In the genomic region with DNA sequence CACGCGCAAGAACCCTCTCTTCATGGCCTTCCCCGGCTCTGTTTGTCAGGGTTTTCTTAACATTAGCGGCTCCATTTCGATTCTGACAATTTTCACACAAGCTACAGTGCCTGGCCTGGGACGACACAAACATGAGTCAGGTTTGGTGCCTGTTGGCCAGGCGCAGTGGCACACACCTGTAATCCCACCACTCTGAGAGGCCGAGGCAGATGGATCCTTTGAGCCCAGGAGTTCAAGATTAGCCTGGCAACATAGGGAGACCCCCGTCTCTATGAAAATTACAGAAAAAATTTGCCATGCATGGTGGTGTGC, we compare ENCODE assay signal across 18 cellular contexts. TPM values are rescaled to one million over a fixed set of nuclear protein-coding genes. Genes with fewer than 3 reads are reported as not detected.
DNase-seq lines count a peak whose midpoint lies in the region; ATAC-seq and TF ChIP-seq lines count a peak whose summit lies in the region.
"Had no signal": no experiment of that assay in that cellular context is flagged by ENCODE, and none has a peak within 500 bp of the region (broad histone marks: within the 10 kb centered on the region; RNA-seq: fewer than 3 reads in every experiment).

No MANE protein-coding gene starts in this region.

- H3K36me3 Mint-ChIP-seq in activated naive CD8-positive, alpha-beta T cell treated with anti-CD3 and anti-CD28 coated beads, Interleukin-2, amount 10 ng/mL, durations not matched to agents 7 days and 5 days = peaks cover 7% of the 10 kb centered on the region
- no peaks in the 10 kb centered on the region for H3K36me3 Mint-ChIP-seq in activated naive CD8-positive, alpha-beta T cell treated with anti-CD3 and anti-CD28 coated beads, Interleukin-2, amount 50 U/mL, for 24 hours (ENCODE audit: low read depth)
- H3K36me3 Mint-ChIP-seq in activated B cell treated with CpG ODN at 0.5 μM for 24 hours (ENCODE audit: low read depth) = peaks cover 4% of the 10 kb centered on the region

- no peak for ATAC-seq in activated naive CD8-positive, alpha-beta T cell treated with anti-CD3 and anti-CD28 coated beads, Interleukin-2, amount 10 ng/mL, durations not matched to agents 7 days and 5 days (ENCODE audit: low read depth)
- no peak for ATAC-seq in activated naive CD8-positive, alpha-beta T cell treated with anti-CD3 and anti-CD28 coated beads, Interleukin-2, amount 50 U/mL, for 24 hours
- ATAC-seq in activated B cell treated with CpG ODN at 0.5 μM for 24 hours (ENCODE audit: low read depth) (no peak), HG03354 (IDR thresholded peaks at IDR 0.05; ENCODE audit: poor library complexity, severe bottlenecking, unreplicated experiment) (no peak)
- ATAC-seq: GM12878 had no signal

- H3K4me3 Mint-ChIP-seq in activated naive CD8-positive, alpha-beta T cell treated with anti-CD3 and anti-CD28 coated beads, Interleukin-2, amount 10 ng/mL, durations not matched to agents 7 days and 5 days = peak overlapping the region; percentile 18
- H3K4me3 Mint-ChIP-seq in activated naive CD8-positive, alpha-beta T cell treated with anti-CD3 and anti-CD28 coated beads, Interleukin-2, amount 50 U/mL, for 24 hours = no peak overlapping the region
- H3K4me3 Mint-ChIP-seq in activated B cell treated with CpG ODN at 0.5 μM for 24 hours = peak overlapping the region; percentile 15

- H3K79me1 ChIP-seq in mesendoderm (ENCODE audit: low read length) = peaks cover 7% of the 10 kb centered on the region

- CTCF ChIA-PET in activated B cell treated with CpG ODN at 0.5 μM for 24 hours (lab: Charles Lee) = no interaction called here

- no peak overlapping the region for H4K5ac ChIP-seq in mesendoderm (ENCODE audit: low read length)

- H3K4me3 ChIP-seq in liver (ENCODE audit: low read depth in 1 of 3, low read length in 3 of 3) (peak overlapping the region; percentile 61 to 93 (median 81)), spleen (peak overlapping the region in 5 of 8 donors; percentile 72 to 92 (median 90)), mesendoderm (ENCODE audit: low read length) (no peak overlapping the region)

- H3K4me1 ChIP-seq in liver (ENCODE audit: control insufficient read depth in 4 of 4, insufficient read depth in 4 of 4, low read length in 3 of 4) (peaks cover 7 to 33% (median 21%) of the 10 kb centered on the region in 4 donors), spleen (peaks cover 0 to 53% (median 38%) of the 10 kb centered on the region in 6 donors), mesendoderm (ENCODE audit: control insufficient read depth, low read depth, low read length) (peaks cover 9% of the 10 kb centered on the region)

- H3K18ac ChIP-seq in mesendoderm (ENCODE audit: low read length) = no peak overlapping the region

- H2BK15ac ChIP-seq in mesendoderm (replicated peaks; ENCODE audit: low read depth) = no peak overlapping the region

- H3K9me3 Mint-ChIP-seq in activated naive CD8-positive, alpha-beta T cell treated with anti-CD3 and anti-CD28 coated beads, Interleukin-2, amount 10 ng/mL, durations not matched to agents 7 days and 5 days = no peaks in the 10 kb centered on the region
- H3K9me3 Mint-ChIP-seq in activated naive CD8-positive, alpha-beta T cell treated with anti-CD3 and anti-CD28 coated beads, Interleukin-2, amount 50 U/mL, for 24 hours = no peaks in the 10 kb centered on the region
- H3K9me3 Mint-ChIP-seq in activated B cell treated with CpG ODN at 0.5 μM for 24 hours = no peaks in the 10 kb centered on the region

- no peak overlapping the region for H2AK5ac ChIP-seq in mesendoderm (ENCODE audit: low read length)

- H2BK120ac ChIP-seq in mesendoderm (ENCODE audit: low read depth, low read length) = no peak overlapping the region

- no peak overlapping the region for H2BK5ac ChIP-seq in mesendoderm (ENCODE audit: low read length)

- peaks cover 15% of the 10 kb centered on the region for H3K79me2 ChIP-seq in mesendoderm (ENCODE audit: control insufficient read depth, insufficient read depth, low read length)

- H3K4me2 ChIP-seq in mesendoderm (ENCODE audit: low read length) = no peak overlapping the region

- H3K9me3 ChIP-seq in liver (ENCODE audit: control insufficient read depth in 4 of 4, low read length in 3 of 4) = no peaks in the 10 kb centered on the region
- no peaks in the 10 kb centered on the region for H3K9me3 ChIP-seq in spleen

- H3K36me3 ChIP-seq in liver (ENCODE audit: control insufficient read depth in 4 of 4, insufficient read depth in 3 of 4, low read depth in 1 of 4, low read length in 3 of 4) = no peaks in the 10 kb centered on the region
- H3K36me3 ChIP-seq in spleen = peaks cover 0 to 14% (median 0%) of the 10 kb centered on the region in 6 donors
- no peaks in the 10 kb centered on the region for H3K36me3 ChIP-seq in mesendoderm (ENCODE audit: control insufficient read depth, insufficient read depth, low read length)

- no peak overlapping the region for H3K4ac ChIP-seq in mesendoderm (ENCODE audit: low read depth, low read length)

- WGBS in liver = 41% methylated on average over 9 of the region's 9 CpGs
- WGBS in spleen, 5 donors = 87 to 97% (median 92%) methylated on average over 9 of the region's 9 CpGs
- no CpG with 5 or more reads among the region's 9 CpGs for WGBS in mesendoderm (ENCODE audit: extremely low coverage, insufficient coverage, low lambda C conversion rate)

- peaks cover 25% of the 10 kb centered on the region for H3K27me3 Mint-ChIP-seq in activated naive CD8-positive, alpha-beta T cell treated with anti-CD3 and anti-CD28 coated beads, Interleukin-2, amount 10 ng/mL, durations not matched to agents 7 days and 5 days
- H3K27me3 Mint-ChIP-seq in activated naive CD8-positive, alpha-beta T cell treated with anti-CD3 and anti-CD28 coated beads, Interleukin-2, amount 50 U/mL, for 24 hours = peaks cover 19% of the 10 kb centered on the region
- H3K27me3 Mint-ChIP-seq in activated B cell treated with CpG ODN at 0.5 μM for 24 hours = peaks cover 8% of the 10 kb centered on the region

- H3K27me3 ChIP-seq in liver (ENCODE audit: control insufficient read depth in 4 of 4, insufficient read depth in 4 of 4, low read length in 3 of 4) = no peaks in the 10 kb centered on the region
- H3K27me3 ChIP-seq in spleen (replicated peaks in 1 of 7) = no peaks in the 10 kb centered on the region
- no peaks in the 10 kb centered on the region for H3K27me3 ChIP-seq in mesendoderm (ENCODE audit: insufficient read depth, low read length, poor library complexity)

- no peak for DNase-seq in activated naive CD8-positive, alpha-beta T cell treated with anti-CD3 and anti-CD28 coated beads, Interleukin-2, amount 10 ng/mL, durations not matched to agents 7 days and 5 days
- no peak for DNase-seq in activated naive CD8-positive, alpha-beta T cell treated with anti-CD3 and anti-CD28 coated beads, Interleukin-2, amount 50 U/mL, for 24 hours
- DNase-seq in activated B cell treated with CpG ODN at 0.5 μM for 24 hours (no peak), spleen (no peak), mesendoderm (no peak), nucleus accumbens (lab: John Stamatoyannopoulos, UW) (no peak)
- DNase-seq: anterior cingulate cortex; cerebellar nuclear complex; COR-L47; GDM1; hypothalamus; MM.1S; NCI-H1694 treated with DMSO at 0.1 percent for 48 hours; NK-92 treated with Interleukin-12 subunit alpha and Interleukin-12 subunit beta, amount 100 ng/mL, for 24 hours; RPMI8226 had no signal

- H3K56ac ChIP-seq in mesendoderm (ENCODE audit: low read length) = no peak overlapping the region

- POLR2A ChIA-PET in activated naive CD8-positive, alpha-beta T cell treated with anti-CD3 and anti-CD28 coated beads, Interleukin-2, amount 10 ng/mL, durations not matched to agents 7 days and 5 days (lab: Charles Lee) = no interaction called here
- POLR2A ChIA-PET in activated B cell treated with CpG ODN at 0.5 μM for 24 hours (lab: Charles Lee) = no interaction called here

- no peak overlapping the region for H4K8ac ChIP-seq in mesendoderm (ENCODE audit: low read depth, low read length)

- intact Hi-C loops in activated B cell treated with CpG ODN at 0.5 μM for 24 hours (cut with micrococcal nuclease) (loop anchor here (5.0 kb wide), 1 partner anchor 786 kb away; no protein-coding TSS in a partner anchor), spleen (cut with DNase I; ENCODE audit: low total_unique reads) (no loop called here)

- TF ChIP-seq RAD21 in liver (IDR thresholded peaks at IDR 0.05) = no peak

- peaks cover 22% of the 10 kb centered on the region for H3K4me1 Mint-ChIP-seq in activated naive CD8-positive, alpha-beta T cell treated with anti-CD3 and anti-CD28 coated beads, Interleukin-2, amount 10 ng/mL, durations not matched to agents 7 days and 5 days
- peaks cover 23% of the 10 kb centered on the region for H3K4me1 Mint-ChIP-seq in activated naive CD8-positive, alpha-beta T cell treated with anti-CD3 and anti-CD28 coated beads, Interleukin-2, amount 50 U/mL, for 24 hours
- H3K4me1 Mint-ChIP-seq in activated B cell treated with CpG ODN at 0.5 μM for 24 hours = peaks cover 22% of the 10 kb centered on the region

- no peak overlapping the region for H3K23ac ChIP-seq in mesendoderm (ENCODE audit: low read length)

- no peak overlapping the region for H3K27ac Mint-ChIP-seq in activated naive CD8-positive, alpha-beta T cell treated with anti-CD3 and anti-CD28 coated beads, Interleukin-2, amount 10 ng/mL, durations not matched to agents 7 days and 5 days
- no peak overlapping the region for H3K27ac Mint-ChIP-seq in activated naive CD8-positive, alpha-beta T cell treated with anti-CD3 and anti-CD28 coated beads, Interleukin-2, amount 50 U/mL, for 24 hours
- H3K27ac Mint-ChIP-seq in activated B cell treated with CpG ODN at 0.5 μM for 24 hours = no peak overlapping the region

- H3K27ac ChIP-seq in liver (ENCODE audit: low read depth in 1 of 2, low read length in 2 of 2) (peak overlapping the region in 1 of 2 donors; percentile 19), spleen (no peak overlapping the region), mesendoderm (ENCODE audit: low read depth, low read length) (no peak overlapping the region)

- TF ChIP-seq POLR2A in spleen (IDR thresholded peaks at IDR 0.05) = no peak

- TF ChIP-seq CTCF in activated B cell treated with CpG ODN at 0.5 μM for 24 hours (IDR thresholded peaks at IDR 0.05) = no peak
- TF ChIP-seq CTCF in liver (IDR thresholded peaks at IDR 0.05; ENCODE audit: low read depth, low read length, missing input control) = no peak
- no peak for TF ChIP-seq CTCF in spleen (IDR thresholded peaks at IDR 0.05 in 8 of 11, conservative IDR thresholded peaks at IDR 0.05 in 3 of 11)

- peak overlapping the region in 1 of 2 donors; percentile 95 for H3K9ac ChIP-seq in liver (ENCODE audit: low read depth in 1 of 2, low read length in 2 of 2)
- H3K9ac ChIP-seq in mesendoderm (ENCODE audit: low read length) = no peak overlapping the region

RNA-seq across cellular contexts. Expression of gene RAB20, which starts 1.9 kb away (rescaled TPM):
- total RNA-seq in activated naive CD8-positive, alpha-beta T cell treated with anti-CD3 and anti-CD28 coated beads, Interleukin-2, amount 10 ng/mL, durations not matched to agents 7 days and 5 days = 1 to 10 TPM; 8.8 to 9.9 TPM
- total RNA-seq in activated B cell treated with CpG ODN at 0.5 μM for 24 hours = 2.7 and 3.1 TPM in 2 replicates
- total RNA-seq in liver = 10 to 100 TPM in 1 of 2 donors, 1 to 10 TPM in 1; 9.8 to 31.0 TPM
- polyA plus RNA-seq in liver = 10 to 100 TPM; 19.3 to 36.9 TPM
- total RNA-seq in spleen = 10 to 100 TPM; 46.9 to 96.4 (median 61.1) TPM
- 10 to 100 TPM; 19.1 to 49.0 (median 39.6) TPM for polyA plus RNA-seq in spleen
- polyA plus RNA-seq in mesendoderm (2013, experiment 1 of 2) = 30.9 TPM
- polyA plus RNA-seq in mesendoderm (2013, experiment 2 of 2) = 30.6 TPM

RNA-seq across cellular contexts. Expression of gene NAXD, which starts 51.9 kb away (rescaled TPM):
- total RNA-seq in activated naive CD8-positive, alpha-beta T cell treated with anti-CD3 and anti-CD28 coated beads, Interleukin-2, amount 10 ng/mL, durations not matched to agents 7 days and 5 days = 10 to 100 TPM; 31.3 TPM
- total RNA-seq in activated B cell treated with CpG ODN at 0.5 μM for 24 hours = 31.1 and 32.7 TPM in 2 replicates
- total RNA-seq in liver = 10 to 100 TPM; 19.0 to 34.1 TPM
- 10 to 100 TPM; 21.2 to 40.5 TPM for polyA plus RNA-seq in liver
- total RNA-seq in spleen = 10 to 100 TPM; 27.1 to 35.5 (median 34.0) TPM
- 10 to 100 TPM; 25.1 to 40.9 (median 35.8) TPM for polyA plus RNA-seq in spleen
- polyA plus RNA-seq in mesendoderm (2013, experiment 1 of 2) = 22.1 TPM
- 22.1 TPM for polyA plus RNA-seq in mesendoderm (2013, experiment 2 of 2)
